In genomic region chr2:200129756-200130462, GRCh38 we compare ENCODE assay signal across 20 cellular contexts.
"Had no signal": no experiment of that assay in that cellular context is flagged by ENCODE, and none has a peak within 500 bp of the region (broad histone marks: within the 10 kb centered on the region; RNA-seq: fewer than 3 reads in every experiment).

No MANE protein-coding gene starts in this region.

- ATAC-seq: activated CD4-positive, alpha-beta T cell treated with anti-CD3 and anti-CD28 coated beads for 36 hours; activated CD8-positive, alpha-beta memory T cell treated with anti-CD3 and anti-CD28 coated beads, Interleukin-2, amount 10 ng/mL, durations not matched to agents 7 days and 5 days; body of pancreas; gastrocnemius medialis; sciatic nerve; T-helper 17 cell had no signal

- H3K4me3 Mint-ChIP-seq: activated CD4-positive, alpha-beta memory T cell treated with anti-CD3 and anti-CD28 coated beads for 36 hours; activated CD4-positive, alpha-beta T cell treated with anti-CD3 and anti-CD28 coated beads for 36 hours; activated CD8-positive, alpha-beta memory T cell treated with anti-CD3 and anti-CD28 coated beads, Interleukin-2, amount 10 ng/mL, durations not matched to agents 7 days and 5 days; activated naive CD8-positive, alpha-beta T cell; dendritic cell treated with granulocyte-macrophage colony-stimulating factor and Interleukin-4, amounts not matched to agents 40 ng/mL and 50 ng/mL, for 4 days; natural killer cell treated with Interleukin-12 subunit alpha and Interleukin-12 subunit beta and Interleukin-15 and Interleukin-18, amount 100 ng/mL, for 72 hours; T-helper 17 cell had no signal

- H3K4me3 ChIP-seq: body of pancreas, gastrocnemius medialis, heart right ventricle, stomach, testis had no signal

- H3K27ac ChIP-seq: body of pancreas, gastrocnemius medialis, heart right ventricle, stomach, testis had no signal

- H3K36me3 ChIP-seq: gastrocnemius medialis, heart right ventricle, stomach had no signal

- H3K36me3 Mint-ChIP-seq: activated CD4-positive, alpha-beta memory T cell treated with anti-CD3 and anti-CD28 coated beads for 36 hours; activated CD8-positive, alpha-beta memory T cell treated with anti-CD3 and anti-CD28 coated beads, Interleukin-2, amount 10 ng/mL, durations not matched to agents 7 days and 5 days; activated naive CD8-positive, alpha-beta T cell; natural killer cell treated with Interleukin-12 subunit alpha and Interleukin-12 subunit beta and Interleukin-15 and Interleukin-18, amount 100 ng/mL, for 72 hours had no signal

- H3K27ac Mint-ChIP-seq: activated CD4-positive, alpha-beta memory T cell treated with anti-CD3 and anti-CD28 coated beads for 36 hours; activated CD4-positive, alpha-beta T cell treated with anti-CD3 and anti-CD28 coated beads for 36 hours; activated CD8-positive, alpha-beta memory T cell treated with anti-CD3 and anti-CD28 coated beads, Interleukin-2, amount 10 ng/mL, durations not matched to agents 7 days and 5 days; activated naive CD8-positive, alpha-beta T cell; dendritic cell treated with granulocyte-macrophage colony-stimulating factor and Interleukin-4, amounts not matched to agents 40 ng/mL and 50 ng/mL, for 4 days; natural killer cell treated with Interleukin-12 subunit alpha and Interleukin-12 subunit beta and Interleukin-15 and Interleukin-18, amount 100 ng/mL, for 72 hours; progenitor cell of endocrine pancreas; T-helper 17 cell had no signal

- H3K4me1 ChIP-seq: gastrocnemius medialis, testis had no signal

- H3K4me1 Mint-ChIP-seq: activated CD4-positive, alpha-beta T cell treated with anti-CD3 and anti-CD28 coated beads for 36 hours; activated CD8-positive, alpha-beta memory T cell treated with anti-CD3 and anti-CD28 coated beads, Interleukin-2, amount 10 ng/mL, durations not matched to agents 7 days and 5 days; T-helper 17 cell had no signal

- H3K9me3 Mint-ChIP-seq: activated CD4-positive, alpha-beta memory T cell treated with anti-CD3 and anti-CD28 coated beads for 36 hours; natural killer cell treated with Interleukin-12 subunit alpha and Interleukin-12 subunit beta and Interleukin-15 and Interleukin-18, amount 100 ng/mL, for 72 hours had no signal

- H3K9me3 ChIP-seq: body of pancreas, gastrocnemius medialis, stomach, testis had no signal

- DNase-seq: activated CD4-positive, alpha-beta memory T cell treated with anti-CD3 and anti-CD28 coated beads for 36 hours; activated CD4-positive, alpha-beta T cell treated with anti-CD3 and anti-CD28 coated beads for 36 hours; activated CD8-positive, alpha-beta memory T cell treated with anti-CD3 and anti-CD28 coated beads, Interleukin-2, amount 10 ng/mL, durations not matched to agents 7 days and 5 days; activated gamma-delta T cell treated with Interleukin-2 at 50 U/mL for 16 hours; activated T-cell treated with anti-CD3 and anti-CD28 coated beads, Interleukin-2, amount 50 U/mL, for 1 hour; amniotic stem cell; body of pancreas; effector memory CD4-positive, alpha-beta T cell; gastrocnemius medialis; heart right ventricle; occipital lobe; stimulated activated CD4-positive, alpha-beta T cell treated with anti-CD3 and anti-CD28 coated beads, Interleukin-1b, Interleukin-23, amount 100 ng/mL, for 48 hours; stomach; T-helper 17 cell; testis had no signal

- H3K27me3 Mint-ChIP-seq: activated CD4-positive, alpha-beta memory T cell treated with anti-CD3 and anti-CD28 coated beads for 36 hours; progenitor cell of endocrine pancreas had no signal

- H3K27me3 ChIP-seq: body of pancreas, gastrocnemius medialis, heart right ventricle, stomach, testis had no signal
